In the genomic region with DNA sequence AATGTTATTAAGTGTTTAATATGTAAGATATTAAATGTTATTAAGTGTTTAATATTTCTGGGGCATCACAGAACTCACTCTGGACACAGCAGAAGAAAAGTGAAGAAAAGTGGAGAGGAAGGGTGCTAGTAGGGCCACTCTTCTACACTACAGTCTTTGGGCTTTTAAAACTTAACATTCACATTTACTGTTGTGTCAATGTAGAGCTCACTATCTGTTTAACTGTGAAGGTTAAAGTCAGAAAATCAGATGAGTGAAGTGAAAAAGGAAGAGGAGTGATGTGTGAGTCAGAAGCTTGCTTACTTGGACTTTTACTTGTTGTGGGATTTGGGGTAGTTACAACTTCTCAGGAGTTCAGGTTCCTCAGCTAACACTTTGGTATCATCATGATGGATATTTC, we compare ENCODE assay signal across 17 cellular contexts.
"Had no signal": no experiment of that assay in that cellular context is flagged by ENCODE, and none has a peak within 500 bp of the region (broad histone marks: within the 10 kb centered on the region; RNA-seq: fewer than 3 reads in every experiment).

No MANE protein-coding gene starts in this region.

- H3K4me1 ChIP-seq: body of pancreas, esophagus muscularis mucosa, left ventricle myocardium inferior, tibial nerve, uterus had no signal

- H3K27me3 ChIP-seq: body of pancreas, esophagus muscularis mucosa, neutrophil, tibial nerve, uterus had no signal

- H3K27ac Mint-ChIP-seq: naive thymus-derived CD8-positive, alpha-beta T cell had no signal

- H3K4me3 ChIP-seq: body of pancreas, coronary artery, esophagus muscularis mucosa, left ventricle myocardium inferior, tibial nerve, uterus had no signal

- H3K27ac ChIP-seq: body of pancreas, coronary artery, esophagus muscularis mucosa, left ventricle myocardium inferior, neutrophil, tibial nerve, uterus had no signal

- H3K9me3 ChIP-seq: body of pancreas, esophagus muscularis mucosa, left ventricle myocardium inferior, neutrophil, uterus had no signal

- DNase-seq: activated naive CD4-positive, alpha-beta T cell treated with Interleukin-2 at 50 U/mL for 16 hours; activated T-cell treated with anti-CD3 and anti-CD28 coated beads for 4 hours; amygdala; body of pancreas; central memory CD4-positive, alpha-beta T cell; hippocampal formation; kidney; left ventricle myocardium inferior; naive thymus-derived CD8-positive, alpha-beta T cell; retina; stimulated activated CD4-positive, alpha-beta T cell treated with anti-CD3 and anti-CD28 coated beads, Interleukin-12 subunit alpha, Interleukin-12 subunit beta, amount 100 ng/mL, for 4 hours; stimulated activated CD4-positive, alpha-beta T cell treated with anti-CD3 and anti-CD28 coated beads, Interleukin-2, amount 100 ng/mL, for 24 hours; uterus had no signal

- H3K36me3 ChIP-seq: esophagus muscularis mucosa, left ventricle myocardium inferior, neutrophil, tibial nerve, uterus had no signal

- H3K4me1 Mint-ChIP-seq: naive thymus-derived CD8-positive, alpha-beta T cell had no signal

- ATAC-seq: body of pancreas; naive thymus-derived CD8-positive, alpha-beta T cell had no signal

- H3K4me3 Mint-ChIP-seq: naive thymus-derived CD8-positive, alpha-beta T cell had no signal
